In genomic region chrX:129930941-129931410, GRCh38 we compare ENCODE assay signal across 8 cellular contexts. TPM values are rescaled to one million over a fixed set of nuclear protein-coding genes. Genes with fewer than 3 reads are reported as not detected.
DNase-seq lines count a peak whose midpoint lies in the region; ATAC-seq and TF ChIP-seq lines count a peak whose summit lies in the region.

No MANE protein-coding gene starts in this region.

- ATAC-seq in psoas muscle (peak in 1 of 4 donors; percentile 1), HG03571 (IDR thresholded peaks at IDR 0.05; ENCODE audit: unreplicated experiment) (no peak)

- H3K27me3 ChIP-seq in esophagus squamous epithelium = no peaks in the 10 kb centered on the region
- H3K27me3 ChIP-seq in psoas muscle (ENCODE audit: insufficient read depth in 3 of 3, low read length in 2 of 3) = no peaks in the 10 kb centered on the region

- no peak for DNase-seq in activated CD4-positive, alpha-beta T cell treated with anti-CD3 and anti-CD28 coated beads, Interleukin-2, amount 10 ng/mL, durations not matched to agents 24 days and 14 days
- no peak for DNase-seq in activated CD4-positive, alpha-beta T cell treated with anti-CD3 and anti-CD28 coated beads, Interleukin-2, amount 50 U/mL, for 4 hours
- no peak for DNase-seq in RWPE1 (ENCODE audit: low spot score)
- DNase-seq in esophagus squamous epithelium (lab: John Stamatoyannopoulos, UW) = no peak
- DNase-seq in psoas muscle = no peak
- no peak for DNase-seq in NCI-H2029 (lab: John Stamatoyannopoulos, UW)
- DNase-seq in NCI-H774 (lab: John Stamatoyannopoulos, UW) = no peak

- intact Hi-C loops in activated CD4-positive, alpha-beta T cell treated with anti-CD3 and anti-CD28 coated beads, Interleukin-2, amount 10 ng/mL, durations not matched to agents 24 days and 14 days (cut with micrococcal nuclease) = no loop called here
- intact Hi-C loops in esophagus squamous epithelium (cut with DNase I) = no loop called here
- intact Hi-C loops in psoas muscle (cut with DNase I) = loop anchor here in 1 of 2 donors (2.0 kb wide), 1 partner anchor 52 kb away; the partner anchor contains the start of gene BCORL1

- TF ChIP-seq CTCF in RWPE1 (conservative IDR thresholded peaks at IDR 0.05; ENCODE audit: low read depth) (no peak), esophagus squamous epithelium (IDR thresholded peaks at IDR 0.05) (no peak), psoas muscle (IDR thresholded peaks at IDR 0.05) (no peak)

- H3K36me3 Mint-ChIP-seq in activated CD4-positive, alpha-beta T cell treated with anti-CD3 and anti-CD28 coated beads, Interleukin-2, amount 10 ng/mL, durations not matched to agents 24 days and 14 days (ENCODE audit: low read depth) = peaks cover 16% of the 10 kb centered on the region

- POLR2A ChIA-PET in RWPE1 (lab: Yijun Ruan, JAX; ENCODE audit: low non-redundant PET) = no interaction called here

- H3K27ac ChIP-seq in RWPE1 = peak overlapping the region; percentile 88
- H3K27ac ChIP-seq in esophagus squamous epithelium = peak overlapping the region; percentile 75 to 91 (median 88)
- H3K27ac ChIP-seq in psoas muscle = peak overlapping the region; percentile 78

- H3K9me3 Mint-ChIP-seq in activated CD4-positive, alpha-beta T cell treated with anti-CD3 and anti-CD28 coated beads, Interleukin-2, amount 10 ng/mL, durations not matched to agents 24 days and 14 days = no peaks in the 10 kb centered on the region

- peaks cover 15% of the 10 kb centered on the region for H3K27me3 Mint-ChIP-seq in activated CD4-positive, alpha-beta T cell treated with anti-CD3 and anti-CD28 coated beads, Interleukin-2, amount 10 ng/mL, durations not matched to agents 24 days and 14 days

- TF ChIP-seq POLR2A in esophagus squamous epithelium (IDR thresholded peaks at IDR 0.05) = no peak

- H3K4me1 ChIP-seq in esophagus squamous epithelium = peaks cover 0 to 5% (median 0%) of the 10 kb centered on the region in 3 donors
- no peaks in the 10 kb centered on the region for H3K4me1 ChIP-seq in psoas muscle

- H3K36me3 ChIP-seq in esophagus squamous epithelium (peaks cover 0 to 31% (median 0%) of the 10 kb centered on the region in 3 donors), psoas muscle (ENCODE audit: insufficient read depth in 1 of 2, low read depth in 1 of 2) (peaks cover 0 to 35% of the 10 kb centered on the region in 2 donors)

- CTCF ChIA-PET in RWPE1 (lab: Yijun Ruan, JAX) = interaction anchor here (0.6 kb wide), 3 partner anchors 37 to 271 kb away, joined by 3 to 5 read pairs (median 3); no protein-coding TSS in a partner anchor

- H3K4me3 ChIP-seq in esophagus squamous epithelium (peak overlapping the region; percentile 45 to 70 (median 60)), psoas muscle (peak overlapping the region; percentile 70)

- WGBS in esophagus squamous epithelium, 2 donors = 27% methylated on average over 10 of the region's 13 CpGs; no CpG with 5 or more reads in 1 of the 2 donors
- 3 to 31% (median 14%) methylated on average over 12 to 13 of the region's 13 CpGs for WGBS in psoas muscle, 3 donors

- H3K9me3 ChIP-seq in esophagus squamous epithelium (no peaks in the 10 kb centered on the region), psoas muscle (no peaks in the 10 kb centered on the region)

- peaks cover 4% of the 10 kb centered on the region for H3K4me1 Mint-ChIP-seq in activated CD4-positive, alpha-beta T cell treated with anti-CD3 and anti-CD28 coated beads, Interleukin-2, amount 10 ng/mL, durations not matched to agents 24 days and 14 days

- H3K27ac Mint-ChIP-seq in activated CD4-positive, alpha-beta T cell treated with anti-CD3 and anti-CD28 coated beads, Interleukin-2, amount 10 ng/mL, durations not matched to agents 24 days and 14 days = peak overlapping the region; percentile 71

- peak overlapping the region; percentile 79 for H3K4me3 Mint-ChIP-seq in activated CD4-positive, alpha-beta T cell treated with anti-CD3 and anti-CD28 coated beads, Interleukin-2, amount 10 ng/mL, durations not matched to agents 24 days and 14 days

RNA-seq across cellular contexts. Expression of gene UTP14A, which starts 25.0 kb away (rescaled TPM):
- 57.9 and 58.1 TPM in 2 replicates for total RNA-seq in activated CD4-positive, alpha-beta T cell treated with anti-CD3 and anti-CD28 coated beads, Interleukin-2, amount 10 ng/mL, durations not matched to agents 24 days and 14 days
- 10 to 100 TPM; 14.4 to 25.2 (median 19.5) TPM for total RNA-seq in esophagus squamous epithelium
- 10 to 100 TPM; 15.2 to 18.9 (median 16.2) TPM for total RNA-seq in psoas muscle
- 10 to 100 TPM; 14.7 to 23.1 (median 18.1) TPM for polyA plus RNA-seq in psoas muscle

RNA-seq across cellular contexts. Expression of gene BCORL1, which starts 51.5 kb away (rescaled TPM):
- total RNA-seq in activated CD4-positive, alpha-beta T cell treated with anti-CD3 and anti-CD28 coated beads, Interleukin-2, amount 10 ng/mL, durations not matched to agents 24 days and 14 days = 8.0 and 9.2 TPM in 2 replicates
- total RNA-seq in esophagus squamous epithelium (1 to 10 TPM; 1.7 to 4.0 (median 2.7) TPM), psoas muscle (1 to 10 TPM; 4.5 to 6.2 (median 5.9) TPM)
- polyA plus RNA-seq in psoas muscle = 1 to 10 TPM in 2 of 3 donors, under 1 TPM in 1; 0.96 to 4.3 (median 1.8) TPM
